In the genomic region with DNA sequence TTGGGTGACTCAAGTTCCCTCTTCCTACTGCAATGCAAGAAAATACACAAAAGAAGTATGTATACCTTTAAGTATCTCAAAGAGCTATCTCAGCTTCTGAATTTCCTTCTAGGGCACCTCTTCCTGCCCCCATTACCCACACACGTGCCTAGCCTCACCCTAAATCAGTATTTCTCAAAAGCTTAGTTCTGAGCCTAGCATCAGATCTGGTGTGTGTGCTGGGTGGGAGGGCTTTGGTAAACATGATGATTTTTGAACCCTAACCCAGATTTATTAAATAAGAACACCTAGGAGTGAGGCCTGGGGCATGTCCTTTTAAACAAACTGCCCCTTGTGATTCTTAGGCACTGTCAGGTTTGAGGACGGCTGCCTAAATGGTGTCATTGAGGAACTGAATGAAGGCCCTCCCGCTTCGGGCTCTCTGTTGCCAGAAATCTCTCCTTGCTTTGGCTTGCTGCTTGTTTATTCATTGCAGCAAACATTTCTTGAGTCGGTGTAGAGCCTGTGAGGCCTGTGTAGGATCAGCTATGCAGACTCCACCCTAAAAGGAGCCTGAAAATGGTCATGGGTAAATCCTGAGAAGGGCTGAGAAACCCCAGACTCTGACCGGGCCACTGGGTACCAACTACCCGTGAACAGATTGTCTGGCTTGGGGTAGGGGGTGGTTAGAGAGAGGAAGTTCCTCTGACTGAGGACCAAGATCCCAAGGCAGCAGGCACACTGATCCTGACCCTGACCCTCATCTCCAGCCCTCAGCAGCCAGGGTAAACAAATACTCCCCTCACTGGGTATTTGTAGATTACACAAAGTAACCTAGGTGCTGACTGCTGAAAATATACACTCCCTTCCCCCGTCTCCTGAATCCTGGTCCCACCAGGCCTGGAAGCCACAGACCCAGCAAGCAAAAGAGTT, we compare ENCODE assay signal across 8 cellular contexts. TPM values are rescaled to one million over a fixed set of nuclear protein-coding genes. Genes with fewer than 3 reads are reported as not detected.
A peak's percentile ranks its signal among the peaks of the same experiment; 100 is the strongest.
DNase-seq lines count a peak whose midpoint lies in the region; ATAC-seq, FAIRE-seq and TF ChIP-seq lines count a peak whose summit lies in the region.

No MANE protein-coding gene starts in this region.

- WGBS in heart left ventricle, 4 donors, result 53 to 66% (median 59%) methylated on average over 8 of the region's 8 CpGs
- 5% methylated on average over 8 of the region's 8 CpGs for WGBS in GM12878 (ENCODE audit: insufficient coverage, insufficient replicate concordance, low lambda C conversion rate, missing lambda C conversion rate)
- 35% methylated on average over 6 of the region's 8 CpGs for WGBS in mesenchymal stem cell

- peaks cover 12% of the 10 kb centered on the region for H3K79me1 ChIP-seq in mesenchymal stem cell (replicated peaks; ENCODE audit: low read length, poor library complexity, severe bottlenecking)

- peak overlapping the region; percentile 45 for H2AFZ ChIP-seq in GM12878 (ENCODE audit: control insufficient read depth, low read depth, low read length)
- no peak overlapping the region for H2AFZ ChIP-seq in mesenchymal stem cell (ENCODE audit: low read depth, low read length)

- H3K4me2 ChIP-seq in GM12878 (ENCODE audit: control insufficient read depth, insufficient read depth) (peak overlapping the region; percentile 94), mesenchymal stem cell (ENCODE audit: low read length, poor library complexity, severe bottlenecking) (no peak overlapping the region)

- peak; percentile 23 for FAIRE-seq in GM12878 (lab: Jason Lieb, UNC)

- CTCF ChIA-PET in GM12878 (lab: Yijun Ruan, JAX) (interaction anchor here (0.9 to 6.7 kb wide), 12 partner anchors 9 to 677 kb away, joined by 3 to 67 read pairs (median 8); no protein-coding TSS in a partner anchor), HEK293T (lab: Yijun Ruan, JAX) (interaction anchor here (0.8 kb wide), 1 partner anchor 8 kb away, joined by 5 read pairs; no protein-coding TSS in a partner anchor)

- H2BK12ac ChIP-seq in mesenchymal stem cell (ENCODE audit: low read length in 2 of 2), result peak overlapping the region; percentile 38 to 50

- TF ChIP-seq POLR2A in heart left ventricle (IDR thresholded peaks at IDR 0.05), result no peak
- TF ChIP-seq POLR2A in GM12878 (IDR thresholded peaks at IDR 0.05; ENCODE audit: low read depth, low read length), result no peak

- peak overlapping the region; percentile 23 for H2BK120ac ChIP-seq in mesenchymal stem cell (ENCODE audit: low read depth, low read length)

- no peak overlapping the region for H2BK5ac ChIP-seq in mesenchymal stem cell (ENCODE audit: low read depth, low read length, poor library complexity, severe bottlenecking)

- POLR2A ChIA-PET in GM12878 (lab: Charles Lee) (interaction anchor here (0.5 to 2.9 kb wide), 10 partner anchors 7 to 856 kb away, joined by 3 to 20 read pairs (median 6); no protein-coding TSS in a partner anchor), HEK293T (lab: Yijun Ruan, JAX) (no interaction called here)

- peak overlapping the region; percentile 51 to 67 for H3K4ac ChIP-seq in mesenchymal stem cell (ENCODE audit: low read depth in 1 of 2, low read length in 2 of 2)

- H3K18ac ChIP-seq in mesenchymal stem cell (ENCODE audit: low read depth in 1 of 2, low read length in 2 of 2), result peak overlapping the region; percentile 40 to 58

- no peak overlapping the region for H3K14ac ChIP-seq in mesenchymal stem cell (ENCODE audit: low read length in 2 of 2)

- intact Hi-C loops in heart left ventricle (cut with DNase I) (loop anchor here in 5 of 10 donors (5.0 to 10.0 kb wide), 5 partner anchors 34 to 149 kb away; a partner anchor contains a TSS), left cardiac atrium (cut with DNase I) (loop anchor here (10.0 kb wide), 2 partner anchors 47 to 53 kb away; no protein-coding TSS in a partner anchor), GM12878 (cut with micrococcal nuclease; ENCODE audit: unreplicated experiment) (loop anchor here (1.0 to 2.0 kb wide), 3 partner anchors 37 to 71 kb away; no protein-coding TSS in a partner anchor)

- H3K27ac ChIP-seq in heart left ventricle, result peak overlapping the region in 11 of 12 donors; percentile 21 to 99 (median 93)
- peak overlapping the region; percentile 83 for H3K27ac ChIP-seq in GM12878 (ENCODE audit: control insufficient read depth, insufficient read depth)
- H3K27ac ChIP-seq in mesenchymal stem cell (ENCODE audit: low read length, poor library complexity, severe bottlenecking), result no peak overlapping the region

- SMC1A ChIA-PET in GM12878 (lab: Charles Lee; ENCODE audit: uncharacterized antibody, unreplicated experiment), result interaction anchor here (0.8 to 8.0 kb wide), 15 partner anchors 9 to 139 kb away, joined by 3 to 89 read pairs (median 5); no protein-coding TSS in a partner anchor

- peaks cover 20% of the 10 kb centered on the region for H3K79me2 ChIP-seq in GM12878 (ENCODE audit: control insufficient read depth, insufficient read depth, low read length)

- H4K91ac ChIP-seq in mesenchymal stem cell (ENCODE audit: low read length), result peak overlapping the region; percentile 12

- H3K9me3 ChIP-seq in heart left ventricle (no peaks in the 10 kb centered on the region), GM12878 (replicated peaks; ENCODE audit: control insufficient read depth, insufficient read depth, low read length) (no peaks in the 10 kb centered on the region), mesenchymal stem cell (ENCODE audit: control insufficient read depth, low read length) (no peaks in the 10 kb centered on the region)

- TF ChIP-seq RAD21 in GM12878 (IDR thresholded peaks at IDR 0.05; ENCODE audit: insufficient read depth, low read depth, low read length), result no peak

- H3K4me3 ChIP-seq in heart left ventricle (peak overlapping the region in 8 of 12 donors; percentile 19 to 78 (median 72)), GM12878 (peak overlapping the region; percentile 75), mesenchymal stem cell (ENCODE audit: insufficient read depth in 1 of 2, low read depth in 1 of 2, low read length in 2 of 2) (peak overlapping the region in 1 of 2 experiments; percentile 91)

- RAD21 ChIA-PET in GM12878 (lab: Charles Lee; ENCODE audit: unreplicated experiment), result interaction anchor here (1.0 to 8.3 kb wide), 13 partner anchors 10 to 137 kb away, joined by 3 to 80 read pairs (median 5); no protein-coding TSS in a partner anchor

- no peak overlapping the region for H3K27ac Mint-ChIP-seq in type B pancreatic cell

- peaks cover 68% of the 10 kb centered on the region for H3K27me3 Mint-ChIP-seq in type B pancreatic cell

- H3K4me3 Mint-ChIP-seq in type B pancreatic cell, result peak overlapping the region; percentile 43

- peaks cover 0 to 89% (median 39%) of the 10 kb centered on the region in 12 donors for H3K4me1 ChIP-seq in heart left ventricle
- peaks cover 80% of the 10 kb centered on the region for H3K4me1 ChIP-seq in GM12878 (ENCODE audit: control insufficient read depth, insufficient read depth, low read length)
- peaks cover 23% of the 10 kb centered on the region for H3K4me1 ChIP-seq in mesenchymal stem cell (ENCODE audit: control insufficient read depth, insufficient read depth, low read depth, low read length)

- DNase-seq in heart left ventricle (no peak), left cardiac atrium (no peak), GM12878 (ENCODE audit: low read depth, low spot score) (no peak), mesenchymal stem cell (peak; percentile 72), type B pancreatic cell (ENCODE audit: extremely low spot score, unreplicated experiment) (no peak), HEK293T (ENCODE audit: extremely low spot score) (no peak), NOMO-1 treated with DMSO at 0.1 percent for 48 hours (lab: John Stamatoyannopoulos, UW; ENCODE audit: unreplicated experiment) (no peak), NCI-H2227 treated with DMSO at 0.1 percent for 48 hours (lab: John Stamatoyannopoulos, UW) (no peak)

- no peaks in the 10 kb centered on the region for H3K27me3 ChIP-seq in heart left ventricle
- H3K27me3 ChIP-seq in GM12878 (replicated peaks in 1 of 2; ENCODE audit: control insufficient read depth in 2 of 2, insufficient read depth in 2 of 2, low read length in 1 of 2), result no peaks in the 10 kb centered on the region
- H3K27me3 ChIP-seq in mesenchymal stem cell (ENCODE audit: control insufficient read depth in 1 of 2, insufficient read depth in 1 of 2, low read length in 2 of 2), result peaks cover 0 to 12% of the 10 kb centered on the region in 2 experiments

- TF ChIP-seq EP300 in GM12878 (IDR thresholded peaks at IDR 0.05; ENCODE audit: borderline replicate concordance in 1 of 2, control insufficient read depth in 1 of 2, low read depth in 2 of 2, low read length in 2 of 2), result no peak

- H3K36me3 ChIP-seq in heart left ventricle, result no peaks in the 10 kb centered on the region
- no peaks in the 10 kb centered on the region for H3K36me3 ChIP-seq in GM12878 (ENCODE audit: control insufficient read depth in 2 of 2, insufficient read depth in 2 of 2, low read length in 1 of 2)
- H3K36me3 ChIP-seq in mesenchymal stem cell (ENCODE audit: control insufficient read depth in 1 of 2, insufficient read depth in 2 of 2, low read depth in 1 of 2, low read length in 2 of 2), result no peaks in the 10 kb centered on the region

- TF ChIP-seq CTCF in heart left ventricle (IDR thresholded peaks at IDR 0.05) (no peak), GM12878 (IDR thresholded peaks at IDR 0.05 in 2 of 3, conservative IDR thresholded peaks at IDR 0.05 in 1 of 3; ENCODE audit: control insufficient read depth in 2 of 3, extremely low read depth in 1 of 3, insufficient read depth in 1 of 3, low read depth in 3 of 3, low read length in 3 of 3) (no peak), type B pancreatic cell (conservative IDR thresholded peaks at IDR 0.05) (no peak)

- H2BK15ac ChIP-seq in mesenchymal stem cell (ENCODE audit: low read depth, poor library complexity, severe bottlenecking), result peak overlapping the region; percentile 78

- H2AK5ac ChIP-seq in mesenchymal stem cell (ENCODE audit: low read length, severe bottlenecking), result peak overlapping the region; percentile 37

- H3K4me1 Mint-ChIP-seq in type B pancreatic cell (ENCODE audit: unreplicated experiment), result peaks cover 5% of the 10 kb centered on the region

- ATAC-seq in heart left ventricle, result no peak
- no peak for ATAC-seq in left cardiac atrium
- peak; percentile 10 for ATAC-seq in GM12878

- in situ Hi-C loops in GM12878 (cut with MboI), result no loop called here

- H3K9ac ChIP-seq in GM12878 (ENCODE audit: control insufficient read depth, insufficient read depth, low read length) (peak overlapping the region; percentile 22), mesenchymal stem cell (ENCODE audit: low read length) (peak overlapping the region; percentile 97)

- no peak overlapping the region for H3K23ac ChIP-seq in mesenchymal stem cell (ENCODE audit: low read length in 2 of 2)

- peak overlapping the region; percentile 90 for H4K8ac ChIP-seq in mesenchymal stem cell (ENCODE audit: low read length)

- H4K20me1 ChIP-seq in GM12878 (ENCODE audit: control insufficient read depth, insufficient read depth), result no peaks in the 10 kb centered on the region

- no TSS peak for BruUV-seq in GM12878 (replicated peaks; lab: Mats Ljungman, UMichigan)

- no peaks in the 10 kb centered on the region for H3K36me3 Mint-ChIP-seq in type B pancreatic cell

- H3K9me3 Mint-ChIP-seq in type B pancreatic cell, result no peaks in the 10 kb centered on the region

RNA-seq across cellular contexts. Expression of a gene that starts 3.0 kb away (rescaled TPM):
- total RNA-seq in heart left ventricle (10 to 100 TPM in 6 of 9 donors, 1 to 10 TPM in 3; 5.7 to 26.6 (median 13.1) TPM), left cardiac atrium (10 to 100 TPM; 11.2 to 11.4 TPM), GM12878 (2014; rRNA removed) (29.3 and 31.9 TPM in 2 replicates), GM12878 (2014; rRNA removed; fragmentation: Illumina TruSeq; extraction: Trizol) (17.4 and 18.2 TPM in 2 replicates), GM12878 (2021) (37.7 and 43.4 TPM in 2 replicates), type B pancreatic cell (ENCODE audit: low replicate concordance) (7.8 and 12.5 TPM in 2 replicates)
- polyA plus RNA-seq in heart left ventricle (1 to 10 TPM; 3.4 to 8.6 TPM), GM12878 (2011; rRNA removed) (4.0 and 6.1 TPM in 2 replicates), GM12878 (2014; fragmentation: Illumina TruSeq; extraction: Trizol) (21.7 and 23.9 TPM in 2 replicates), GM12878 (2014; fragmentation: Nextera tagmentation; extraction: Ambion mirVana) (1 to 10 TPM; 1.9 to 3.9 TPM), GM12878 (2014; rRNA removed) (34.0 and 45.3 TPM in 2 replicates), GM12878 (2016; fragmentation: Nextera tagmentation; extraction: Ambion mirVana) (10 to 100 TPM; 16.5 to 16.8 TPM)
- total RNA-seq in GM12878 (2013; cell fraction: nucleolus; rRNA removed), result 50.9 and 61.1 TPM in 2 replicates
- polyA plus RNA-seq in GM12878 (2011; ENCODE audit: low read depth), result 3.2 TPM
- 10.7 and 11.6 TPM in 2 replicates for polyA plus RNA-seq in GM12878 (2011; cell fraction: cytosol; rRNA removed)
- 4.5 and 6.2 TPM in 2 replicates for polyA plus RNA-seq in GM12878 (2011; cell fraction: nucleus; rRNA removed)
- polyA plus RNA-seq in GM12878 (2012), result 2.8 and 4.3 TPM in 2 replicates
- 10.0 and 12.5 TPM in 2 replicates for polyA minus RNA-seq in GM12878 (2011; rRNA and poly(A)+ RNA removed)
- polyA minus RNA-seq in GM12878 (2011; cell fraction: cytosol; rRNA and poly(A)+ RNA removed), result 5.1 and 6.0 TPM in 2 replicates
- 5.5 and 8.9 TPM in 2 replicates for polyA minus RNA-seq in GM12878 (2011; cell fraction: nucleus; rRNA and poly(A)+ RNA removed)
- polyA plus RNA-seq in mesenchymal stem cell (2013, experiment 1 of 2), result 9.3 TPM
- polyA plus RNA-seq in mesenchymal stem cell (2013, experiment 2 of 2), result 9.8 TPM
